8 cellular contexts compared by ENCODE assay signal in genomic region chr9:127545196-127546124, GRCh38.
DNase-seq lines count a peak whose midpoint lies in the region; ATAC-seq and TF ChIP-seq lines count a peak whose summit lies in the region.

No MANE protein-coding gene starts in this region.

- ATAC-seq in GM19463 (IDR thresholded peaks at IDR 0.05; ENCODE audit: unreplicated experiment), result peak; percentile 87
- ATAC-seq in activated CD8-positive, alpha-beta memory T cell treated with anti-CD3 and anti-CD28 coated beads, Interleukin-2, amount 10 ng/mL, durations not matched to agents 7 days and 5 days, result no peak

- H3K27ac Mint-ChIP-seq in nephron, result peak overlapping the region; percentile 88 to 99 (median 96)
- H3K27ac Mint-ChIP-seq in activated CD8-positive, alpha-beta memory T cell treated with anti-CD3 and anti-CD28 coated beads, Interleukin-2, amount 10 ng/mL, durations not matched to agents 7 days and 5 days, result no peak overlapping the region

- CTCF ChIA-PET in activated CD8-positive, alpha-beta memory T cell treated with anti-CD3 and anti-CD28 coated beads, Interleukin-2, amount 10 ng/mL, durations not matched to agents 7 days and 5 days (lab: Charles Lee), result interaction anchor here (2.2 kb wide), 1 partner anchor 20 kb away, joined by 15 read pairs; no protein-coding TSS in a partner anchor

- H3K27me3 Mint-ChIP-seq in nephron (ENCODE audit: low read depth), result no peaks in the 10 kb centered on the region
- H3K27me3 Mint-ChIP-seq in activated CD8-positive, alpha-beta memory T cell treated with anti-CD3 and anti-CD28 coated beads, Interleukin-2, amount 10 ng/mL, durations not matched to agents 7 days and 5 days, result no peaks in the 10 kb centered on the region

- H3K4me1 Mint-ChIP-seq in nephron, result peaks cover 32% of the 10 kb centered on the region
- peaks cover 29% of the 10 kb centered on the region for H3K4me1 Mint-ChIP-seq in activated CD8-positive, alpha-beta memory T cell treated with anti-CD3 and anti-CD28 coated beads, Interleukin-2, amount 10 ng/mL, durations not matched to agents 7 days and 5 days

- no peak for TF ChIP-seq CTCF in nephron (IDR thresholded peaks at IDR 0.05; ENCODE audit: unreplicated experiment in 3 of 3)

- DNase-seq in NCI-H226, result peak; percentile 85
- DNase-seq in epidermal melanocyte (ENCODE audit: insufficient read length, low spot score), result peak; percentile 90
- no peak for DNase-seq in activated CD8-positive, alpha-beta memory T cell treated with anti-CD3 and anti-CD28 coated beads, Interleukin-2, amount 10 ng/mL, durations not matched to agents 7 days and 5 days
- DNase-seq in activated gamma-delta T cell (lab: John Stamatoyannopoulos, UW), result no peak
- no peak for DNase-seq in dermis blood vessel endothelial cell
- no peak for DNase-seq in activated CD4-positive, alpha-beta T cell treated with anti-CD3 and anti-CD28 coated beads for 48 hours

- H3K4me3 Mint-ChIP-seq in nephron, result peak overlapping the region in 1 of 3 experiments; percentile 19
- no peak overlapping the region for H3K4me3 Mint-ChIP-seq in activated CD8-positive, alpha-beta memory T cell treated with anti-CD3 and anti-CD28 coated beads, Interleukin-2, amount 10 ng/mL, durations not matched to agents 7 days and 5 days

- peaks cover 12% of the 10 kb centered on the region for H3K36me3 Mint-ChIP-seq in nephron (ENCODE audit: low read depth)
- peaks cover 11% of the 10 kb centered on the region for H3K36me3 Mint-ChIP-seq in activated CD8-positive, alpha-beta memory T cell treated with anti-CD3 and anti-CD28 coated beads, Interleukin-2, amount 10 ng/mL, durations not matched to agents 7 days and 5 days

- no peaks in the 10 kb centered on the region for H3K9me3 Mint-ChIP-seq in nephron
- no peaks in the 10 kb centered on the region for H3K9me3 Mint-ChIP-seq in activated CD8-positive, alpha-beta memory T cell treated with anti-CD3 and anti-CD28 coated beads, Interleukin-2, amount 10 ng/mL, durations not matched to agents 7 days and 5 days (ENCODE audit: low read depth)

Comparison
In these comparisons a context has a peak if more than half of its experiments do, and no peak if none do; other contexts are left out.
1. DNase-seq: peak in NCI-H226 (single experiment) and epidermal melanocyte (single experiment); none in activated CD8-positive, alpha-beta memory T cell treated with anti-CD3 and anti-CD28 coated beads, Interleukin-2, amount 10 ng/mL, durations not matched to agents 7 days and 5 days (single experiment), activated gamma-delta T cell (single experiment), dermis blood vessel endothelial cell (single experiment) and activated CD4-positive, alpha-beta T cell treated with anti-CD3 and anti-CD28 coated beads for 48 hours (single experiment).